8 cellular contexts compared by ENCODE assay signal in the genomic region with DNA sequence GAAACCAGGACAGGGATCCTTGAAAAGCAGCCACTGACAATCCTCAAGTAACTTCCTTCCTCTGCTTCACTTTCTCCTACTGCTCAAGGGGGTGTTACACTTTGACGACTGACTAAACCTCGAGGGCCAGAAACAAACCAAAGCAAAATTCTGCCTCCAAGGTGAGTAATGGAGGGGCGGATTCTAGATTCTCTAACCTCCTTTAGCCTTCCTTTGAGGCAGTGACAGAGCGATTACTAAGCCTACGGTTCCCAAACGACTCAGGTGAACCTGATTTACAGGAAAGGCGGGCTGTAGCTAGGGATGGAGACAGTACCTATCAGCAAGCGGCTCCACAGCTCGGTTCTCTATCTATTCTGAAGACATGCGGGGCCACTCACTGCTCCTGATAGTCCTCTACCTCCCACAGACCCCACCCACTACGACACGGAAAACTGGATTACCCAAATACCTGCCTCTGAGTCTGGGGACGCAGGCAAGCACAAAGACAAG. TPM values are rescaled to one million over a fixed set of nuclear protein-coding genes. Genes with fewer than 3 reads are reported as not detected.
A peak's percentile ranks its signal among the peaks of the same experiment; 100 is the strongest.
DNase-seq lines count a peak whose midpoint lies in the region; ATAC-seq and TF ChIP-seq lines count a peak whose summit lies in the region.

No MANE protein-coding gene starts in this region.

- no peak overlapping the region for H2BK120ac ChIP-seq in IMR-90 (ENCODE audit: low read depth, low read length)

- CTCF ChIA-PET in IMR-90 (lab: Yijun Ruan, JAX) (interaction anchor here (1.0 to 1.9 kb wide), 2 partner anchors 49 to 53 kb away, joined by 5 to 6 read pairs; no protein-coding TSS in a partner anchor), WTC11 (lab: Charles Lee) (interaction anchor here (1.2 kb wide), 1 partner anchor 13 kb away, joined by 6 read pairs; no protein-coding TSS in a partner anchor)

- POLR2A ChIA-PET in IMR-90 (lab: Charles Lee; ENCODE audit: unreplicated experiment) (no interaction called here), WTC11 (lab: Charles Lee) (interaction anchor here (0.6 to 1.1 kb wide), 6 partner anchors 15 to 1510 kb away, joined by 3 to 5 read pairs (median 3); no protein-coding TSS in a partner anchor)

- ATAC-seq in GM21576 (IDR thresholded peaks at IDR 0.05; ENCODE audit: unreplicated experiment) (peak; percentile 21), IMR-90 (ENCODE audit: low read depth) (no peak), WTC11 (peak; percentile 10), gastroesophageal sphincter (no peak), sciatic nerve (peak; percentile 1)

- H4K91ac ChIP-seq in IMR-90 (ENCODE audit: insufficient read depth, low read depth, low read length): peak overlapping the region; percentile 88

- peaks cover 6% of the 10 kb centered on the region for H3K4me1 Mint-ChIP-seq in WTC11

- H3K36me3 Mint-ChIP-seq in WTC11: peaks cover 10% of the 10 kb centered on the region

- H3K9me1 ChIP-seq in IMR-90 (ENCODE audit: insufficient read depth, low read length): no peaks in the 10 kb centered on the region

- TSS peak; percentile 68 for BruUV-seq in IMR-90 (replicated peaks; lab: Mats Ljungman, UMichigan)

- H2BK5ac ChIP-seq in IMR-90 (ENCODE audit: low read depth, low read length, poor library complexity, severe bottlenecking): peak overlapping the region; percentile 91

- H3K36me3 ChIP-seq in IMR-90 (ENCODE audit: control insufficient read depth, insufficient read depth, low read length) (no peaks in the 10 kb centered on the region), gastroesophageal sphincter (peaks cover 0 to 2% of the 10 kb centered on the region in 2 donors)

- no CpG with 5 or more reads among the region's 13 CpGs for WGBS in IMR-90 (ENCODE audit: extremely low coverage in 2 of 2, insufficient read length in 1 of 2), 2 experiments
- WGBS in gastroesophageal sphincter (ENCODE audit: low coverage in 1 of 2), 2 donors: 0 to 2% methylated on average over 9 to 10 of the region's 13 CpGs

- no peak overlapping the region for H3K27ac Mint-ChIP-seq in WTC11

- no peaks in the 10 kb centered on the region for H3K9me3 ChIP-seq in IMR-90 (ENCODE audit: control insufficient read depth, insufficient read depth, low read length)
- H3K9me3 ChIP-seq in gastroesophageal sphincter: no peaks in the 10 kb centered on the region

- H3K4me3 Mint-ChIP-seq in WTC11: no peak overlapping the region

- H2AK5ac ChIP-seq in IMR-90 (ENCODE audit: low read depth, low read length): peak overlapping the region; percentile 84; the same call in 1 of the 2 replicates

- H3K14ac ChIP-seq in IMR-90 (replicated peaks; ENCODE audit: low read depth, low read length): peak overlapping the region; percentile 93

- TF ChIP-seq EP300 in gastroesophageal sphincter (IDR thresholded peaks at IDR 0.05): no peak

- H3K4me1 ChIP-seq in IMR-90 (ENCODE audit: control insufficient read depth, insufficient read depth, low read length) (peaks cover 1% of the 10 kb centered on the region; the same call in 1 of the 2 replicates), gastroesophageal sphincter (peaks cover 7 to 64% (median 10%) of the 10 kb centered on the region in 3 donors)

- peak overlapping the region; percentile 99 for H2AK9ac ChIP-seq in IMR-90 (replicated peaks; ENCODE audit: low read depth, low read length, poor library complexity)

- H3K4me3 ChIP-seq in IMR-90 (ENCODE audit: insufficient read depth, low read depth, low read length): peak overlapping the region; percentile 70
- H3K4me3 ChIP-seq in gastroesophageal sphincter: peak overlapping the region; percentile 86 to 94

- intact Hi-C loops in IMR-90 (cut with micrococcal nuclease) (loop anchor here (5.0 kb wide), 1 partner anchor 48 kb away; no protein-coding TSS in a partner anchor), sciatic nerve (cut with DNase I) (no loop called here)

- no peaks in the 10 kb centered on the region for H3K27me3 Mint-ChIP-seq in WTC11 (ENCODE audit: low read depth)

- peak overlapping the region; percentile 94 for H3K23ac ChIP-seq in IMR-90 (ENCODE audit: low read depth, low read length)

- peaks cover 16 to 29% of the 10 kb centered on the region in 2 experiments; a peak in 3 of 4 replicates for H3K79me1 ChIP-seq in IMR-90 (ENCODE audit: low read depth in 1 of 2, low read length in 2 of 2)

- no peaks in the 10 kb centered on the region for H3K27me3 ChIP-seq in IMR-90 (ENCODE audit: control insufficient read depth, insufficient read depth, low read length)
- H3K27me3 ChIP-seq in gastroesophageal sphincter: no peaks in the 10 kb centered on the region

- DNase-seq in DMS79 treated with DMSO at 0.1 percent for 48 hours (lab: John Stamatoyannopoulos, UW) (peak; percentile 19), DMS79 (lab: John Stamatoyannopoulos, UW) (no peak), IMR-90 (peak; percentile 34), WTC11 (ENCODE audit: low spot score) (no peak), sciatic nerve (ENCODE audit: low spot score) (no peak)
- DNase-seq in activated effector memory CD4-positive, alpha-beta T cell treated with anti-CD3 and anti-CD28 coated beads, Interleukin-2, amount 50 U/mL, for 16 hours: no peak

- no peak overlapping the region for H3K18ac ChIP-seq in IMR-90 (ENCODE audit: low read depth, low read length)

- peaks cover 15% of the 10 kb centered on the region for H3K9me3 Mint-ChIP-seq in WTC11

- H3K4ac ChIP-seq in IMR-90 (ENCODE audit: low read depth, low read length): peak overlapping the region; percentile 95

- H2BK15ac ChIP-seq in IMR-90 (ENCODE audit: low read depth, low read length): 0 out of 3 replicates have a peak overlapping the region, but pooled peaks have one; percentile 2

- peak overlapping the region; percentile 79 for H4K5ac ChIP-seq in IMR-90 (ENCODE audit: low read depth, low read length)

- H4K20me1 ChIP-seq in IMR-90 (ENCODE audit: insufficient read depth, low read length): no peaks in the 10 kb centered on the region

- peak overlapping the region; percentile 86 to 95 for H4K8ac ChIP-seq in IMR-90 (ENCODE audit: low read depth in 2 of 2, low read length in 2 of 2)

- peak overlapping the region; percentile 98 for H3K4me2 ChIP-seq in IMR-90 (ENCODE audit: low read depth, low read length)

- peak overlapping the region; percentile 86 for H3K27ac ChIP-seq in IMR-90 (ENCODE audit: insufficient read depth, low read length)
- H3K27ac ChIP-seq in gastroesophageal sphincter: peak overlapping the region; percentile 93 to 95 (median 95)

- H2BK20ac ChIP-seq in IMR-90 (ENCODE audit: low read depth, low read length): no peak overlapping the region

- no peak for TF ChIP-seq CTCF in IMR-90 (conservative IDR thresholded peaks at IDR 0.05; ENCODE audit: low read depth, low read length)
- no peak for TF ChIP-seq CTCF in WTC11 (IDR thresholded peaks at IDR 0.05)
- no peak for TF ChIP-seq CTCF in gastroesophageal sphincter (IDR thresholded peaks at IDR 0.05)

- TF ChIP-seq POLR2A in IMR-90 (IDR thresholded peaks at IDR 0.05; ENCODE audit: low read depth, low read length): peak; percentile 42; the same call in 1 of the 2 replicates
- no peak for TF ChIP-seq POLR2A in gastroesophageal sphincter (IDR thresholded peaks at IDR 0.05)

- H3K56ac ChIP-seq in IMR-90 (ENCODE audit: extremely low read depth, insufficient read depth, low read length): peak overlapping the region; percentile 88

- dilution Hi-C loops in IMR-90 (cut with HindIII; ENCODE audit: low sequenced_read_pairs, unreplicated experiment): no loop called here

- peak overlapping the region; percentile 96 for H2AFZ ChIP-seq in IMR-90 (replicated peaks; ENCODE audit: low read length, poor library complexity)

- TF ChIP-seq RAD21 in IMR-90 (IDR thresholded peaks at IDR 0.05; ENCODE audit: low read length): no peak

- peak overlapping the region; percentile 91 for H3K9ac ChIP-seq in IMR-90 (ENCODE audit: low read depth, low read length)

- in situ Hi-C loops in IMR-90 (cut with MboI; ENCODE audit: low sequenced_read_pairs): no loop called here

TF ChIP-seq in IMR-90, 13 proteins besides CTCF, POLR2A, EP300 and RAD21:
- TF ChIP-seq CHD1 (IDR thresholded peaks at IDR 0.05; ENCODE audit: low read depth, low read length) (0 out of 2 replicates have a peak, but pooled peaks have one; percentile 69), FOS (IDR thresholded peaks at IDR 0.05; ENCODE audit: low read depth, low read length) (no peak), MAFK (IDR thresholded peaks at IDR 0.05; ENCODE audit: low read depth, low read length) (no peak)
TF ChIP-seq in IMR-90: peak in this region for 1.

TF ChIP-seq in WTC11, 78 proteins besides CTCF, POLR2A, EP300 and RAD21 (continues in another document):
- TF ChIP-seq, protein P1, sequence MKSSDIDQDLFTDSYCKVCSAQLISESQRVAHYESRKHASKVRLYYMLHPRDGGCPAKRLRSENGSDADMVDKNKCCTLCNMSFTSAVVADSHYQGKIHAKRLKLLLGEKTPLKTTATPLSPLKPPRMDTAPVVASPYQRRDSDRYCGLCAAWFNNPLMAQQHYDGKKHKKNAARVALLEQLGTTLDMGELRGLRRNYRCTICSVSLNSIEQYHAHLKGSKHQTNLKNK (CRISPR knock-in tag; IDR thresholded peaks at IDR 0.05): no peak
- TF ChIP-seq JUN (CRISPR knock-in tag; IDR thresholded peaks at IDR 0.05) (no peak), SMAD4 (CRISPR knock-in tag; IDR thresholded peaks at IDR 0.05) (no peak)
- TF ChIP-seq, protein P2, sequence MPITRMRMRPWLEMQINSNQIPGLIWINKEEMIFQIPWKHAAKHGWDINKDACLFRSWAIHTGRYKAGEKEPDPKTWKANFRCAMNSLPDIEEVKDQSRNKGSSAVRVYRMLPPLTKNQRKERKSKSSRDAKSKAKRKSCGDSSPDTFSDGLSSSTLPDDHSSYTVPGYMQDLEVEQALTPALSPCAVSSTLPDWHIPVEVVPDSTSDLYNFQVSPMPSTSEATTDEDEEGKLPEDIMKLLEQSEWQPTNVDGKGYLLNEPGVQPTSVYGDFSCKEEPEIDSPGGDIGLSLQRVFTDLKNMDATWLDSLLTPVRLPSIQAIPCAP (CRISPR knock-in tag; IDR thresholded peaks at IDR 0.05): no peak

RNA-seq across cellular contexts. Expression of a gene that starts 0.5 kb away (rescaled TPM):
- 29.9 and 30.3 TPM in 2 replicates for total RNA-seq in IMR-90 (2012; rRNA removed)
- polyA plus RNA-seq in IMR-90 (2012; rRNA removed): 10.2 and 10.7 TPM in 2 replicates
- polyA plus RNA-seq in IMR-90 (2012; cell fraction: cytosol; rRNA removed): 3.5 and 11.9 TPM in 2 replicates
- 5.6 and 37.5 TPM in 2 replicates for polyA plus RNA-seq in IMR-90 (2012; cell fraction: nucleus; rRNA removed; ENCODE audit: low replicate concordance)
- total RNA-seq in WTC11 (2021): 26.3 to 30.5 TPM (median 28.6 TPM) in 3 replicates
- total RNA-seq in gastroesophageal sphincter: 10 to 100 TPM; 18.9 to 42.0 (median 20.9) TPM
- 60.4 TPM for total RNA-seq in sciatic nerve

RNA-seq across cellular contexts. Expression of a gene that starts 0.8 kb away (rescaled TPM):
- total RNA-seq in IMR-90 (2012; rRNA removed) (11.8 and 27.5 TPM in 2 replicates), WTC11 (2021) (51.2 to 53.3 TPM (median 52.5 TPM) in 3 replicates), gastroesophageal sphincter (10 to 100 TPM; 29.7 to 34.7 (median 33.2) TPM), sciatic nerve (42.9 TPM)
- 18.2 and 21.4 TPM in 2 replicates for polyA plus RNA-seq in IMR-90 (2012; rRNA removed)
- polyA plus RNA-seq in IMR-90 (2012; cell fraction: cytosol; rRNA removed): 1.2 and 1.8 TPM in 2 replicates
- 0.78 and 10.8 TPM in 2 replicates for polyA plus RNA-seq in IMR-90 (2012; cell fraction: nucleus; rRNA removed; ENCODE audit: low replicate concordance)

RNA-seq across cellular contexts. Expression of a gene that starts 53.1 kb away (rescaled TPM):
- total RNA-seq in IMR-90 (2012; rRNA removed) (not detected in 2 replicates), WTC11 (2021) (not detected in 3 replicates), gastroesophageal sphincter (not detected), sciatic nerve (not detected)
- polyA plus RNA-seq in IMR-90 (2012; rRNA removed): 0.07 TPM in 1 of 2 replicates, not detected in the other
- polyA plus RNA-seq in IMR-90 (2012; cell fraction: cytosol; rRNA removed): not detected in 2 replicates
- not detected in 2 replicates for polyA plus RNA-seq in IMR-90 (2012; cell fraction: nucleus; rRNA removed; ENCODE audit: low replicate concordance)

Comparison
In these comparisons a context has a peak if more than half of its experiments do, and no peak if none do; other contexts are left out.
1. DNase-seq: peak in DMS79 treated with DMSO at 0.1 percent for 48 hours (single experiment) and IMR-90 (single experiment); none in DMS79 (single experiment), WTC11 (single experiment), sciatic nerve (single experiment) and activated effector memory CD4-positive, alpha-beta T cell treated with anti-CD3 and anti-CD28 coated beads, Interleukin-2, amount 50 U/mL, for 16 hours (single experiment).
2. ATAC-seq: peak in GM21576 (single experiment), WTC11 (single experiment) and sciatic nerve (single experiment); none in IMR-90 (single experiment) and gastroesophageal sphincter (single experiment).